Comparison of ENCODE assay signal across 10 cellular contexts in genomic region chr17:2394775-2395191, GRCh38. TPM values are rescaled to one million over a fixed set of nuclear protein-coding genes. Genes with fewer than 3 reads are reported as not detected.
DNase-seq lines count a peak whose midpoint lies in the region; ATAC-seq, FAIRE-seq and TF ChIP-seq lines count a peak whose summit lies in the region.
"Had no signal": no experiment of that assay in that cellular context is flagged by ENCODE, and none has a peak within 500 bp of the region (broad histone marks: within the 10 kb centered on the region; RNA-seq: fewer than 3 reads in every experiment).

No MANE protein-coding gene starts in this region.

- POLR2A ChIA-PET in MCF 10A (lab: Yijun Ruan, JAX), result interaction anchor here (5.2 kb wide), 1 partner anchor 11 kb away, joined by 77 read pairs; no protein-coding TSS in a partner anchor

- peak overlapping the region; percentile 71 for H3K4me3 Mint-ChIP-seq in MCF 10A (ENCODE audit: unreplicated experiment)
- peak overlapping the region; percentile 85 to 90 (median 87) for H3K4me3 Mint-ChIP-seq in nephron

- DNase-seq in MCF 10A (ENCODE audit: unreplicated experiment), result no peak
- DNase-seq in mammary epithelial cell, result no peak
- DNase-seq in dorsolateral prefrontal cortex, result no peak
- peak; percentile 54 for DNase-seq in ureter (ENCODE audit: low spot score)
- no peak for DNase-seq in BE2C
- DNase-seq in HTR-8/SVneo (ENCODE audit: insufficient read length, low spot score), result no peak
- DNase-seq: amygdala, NCI-H187 had no signal

- intact Hi-C loops in MCF 10A (cut with micrococcal nuclease) (no loop called here), mammary epithelial cell (cut with micrococcal nuclease) (no loop called here), dorsolateral prefrontal cortex (cut with DNase I) (loop anchor here (5.0 kb wide), 3 partner anchors 57 to 318 kb away; partner anchors contain the start of genes CLUH (in 2 of the 2), SGSM2 (in 2 of the 2), TSR1 (in 2 of the 2) and PAFAH1B1 (in 1 of the 2))

- H3K27ac ChIP-seq in mammary epithelial cell (ENCODE audit: insufficient read depth, low read depth, low read length) (no peak overlapping the region), dorsolateral prefrontal cortex (peak overlapping the region in 50 of 59 donors; percentile 29 to 100 (median 97))

- H3K4me3 ChIP-seq in mammary epithelial cell (replicated peaks in 1 of 3; ENCODE audit: insufficient read depth in 1 of 3, low read depth in 2 of 3, low read length in 3 of 3), result no peak overlapping the region
- H3K4me3 ChIP-seq in dorsolateral prefrontal cortex, result peak overlapping the region in 1 of 59 donors; percentile 84
- H3K4me3 ChIP-seq in BE2C (ENCODE audit: low read depth, low read length), result no peak overlapping the region

- no peak overlapping the region for H3K9ac ChIP-seq in mammary epithelial cell (ENCODE audit: insufficient read depth, low read length)

- peaks cover 70% of the 10 kb centered on the region for H3K79me2 ChIP-seq in mammary epithelial cell (ENCODE audit: insufficient read depth, low read length)

- in situ Hi-C loops in mammary epithelial cell (cut with MboI; ENCODE audit: low sequenced_read_pairs in 2 of 2), result no loop called here

- no peak overlapping the region for H3K27ac Mint-ChIP-seq in MCF 10A (ENCODE audit: low read depth, unreplicated experiment)
- peak overlapping the region; percentile 78 to 90 (median 89) for H3K27ac Mint-ChIP-seq in nephron

- 100% methylated on average over 3 of the region's 16 CpGs for WGBS in mammary epithelial cell (ENCODE audit: low coverage, missing lambda C conversion rate)

- H3K4me1 ChIP-seq in mammary epithelial cell (ENCODE audit: insufficient read depth, low read length) (peaks cover 61% of the 10 kb centered on the region), BE2C (peaks cover 21% of the 10 kb centered on the region)

- TF ChIP-seq CTCF in MCF 10A (IDR thresholded peaks at IDR 0.05; ENCODE audit: unreplicated experiment), result no peak
- TF ChIP-seq CTCF in mammary epithelial cell (conservative IDR thresholded peaks at IDR 0.05 in 1 of 2, IDR thresholded peaks at IDR 0.05 in 1 of 2; ENCODE audit: extremely low read depth in 1 of 2, insufficient read depth in 1 of 2, low read depth in 1 of 2, low read length in 2 of 2), result no peak
- no peak for TF ChIP-seq CTCF in dorsolateral prefrontal cortex (IDR thresholded peaks at IDR 0.05 in 54 of 56, conservative IDR thresholded peaks at IDR 0.05 in 2 of 56; ENCODE audit: low read depth in 1 of 56, partially characterized antibody in 56 of 56)
- TF ChIP-seq CTCF in nephron (IDR thresholded peaks at IDR 0.05; ENCODE audit: unreplicated experiment in 3 of 3), result no peak
- TF ChIP-seq CTCF in BE2C (IDR thresholded peaks at IDR 0.05; ENCODE audit: low read depth, low read length), result no peak

- peaks cover 31% of the 10 kb centered on the region for H3K4me1 Mint-ChIP-seq in MCF 10A (ENCODE audit: insufficient read depth, unreplicated experiment)
- H3K4me1 Mint-ChIP-seq in nephron, result peaks cover 64% of the 10 kb centered on the region

- dilution Hi-C loops in mammary epithelial cell (cut with HindIII; ENCODE audit: low sequenced_read_pairs), result no loop called here

- no peak for FAIRE-seq in HTR-8/SVneo (lab: Jason Lieb, UNC)

- no peaks in the 10 kb centered on the region for H3K27me3 Mint-ChIP-seq in MCF 10A (ENCODE audit: insufficient read depth, unreplicated experiment)
- no peaks in the 10 kb centered on the region for H3K27me3 Mint-ChIP-seq in nephron (ENCODE audit: low read depth)

- no peak overlapping the region for H3K4me2 ChIP-seq in mammary epithelial cell (ENCODE audit: insufficient read depth, low read depth, low read length)

- H3K9me3 ChIP-seq in mammary epithelial cell (replicated peaks; ENCODE audit: insufficient read depth, low read length) (no peaks in the 10 kb centered on the region), BE2C (no peaks in the 10 kb centered on the region)

- H4K20me1 ChIP-seq in mammary epithelial cell (ENCODE audit: insufficient read depth, low read length), result no peaks in the 10 kb centered on the region

- H3K27me3 ChIP-seq in mammary epithelial cell (ENCODE audit: insufficient read depth, low read length) (no peaks in the 10 kb centered on the region), dorsolateral prefrontal cortex (no peaks in the 10 kb centered on the region), BE2C (no peaks in the 10 kb centered on the region)

- H3K36me3 Mint-ChIP-seq in MCF 10A (ENCODE audit: insufficient read depth, unreplicated experiment) (peaks cover 13% of the 10 kb centered on the region), nephron (ENCODE audit: low read depth) (peaks cover 4% of the 10 kb centered on the region)

- CTCF ChIA-PET in MCF 10A (lab: Yijun Ruan, JAX), result no interaction called here
- CTCF ChIA-PET in mammary epithelial cell (lab: Charles Lee; ENCODE audit: low non-redundant PET), result no interaction called here

- H2AFZ ChIP-seq in mammary epithelial cell (ENCODE audit: low read depth, low read length), result no peak overlapping the region

- H3K9me3 Mint-ChIP-seq in MCF 10A (ENCODE audit: unreplicated experiment), result no peaks in the 10 kb centered on the region
- no peaks in the 10 kb centered on the region for H3K9me3 Mint-ChIP-seq in nephron

- no peak for ATAC-seq in GM19467 (IDR thresholded peaks at IDR 0.05; ENCODE audit: unreplicated experiment)

- H3K36me3 ChIP-seq in mammary epithelial cell (ENCODE audit: insufficient read depth, low read length) (no peaks in the 10 kb centered on the region), BE2C (peaks cover 6% of the 10 kb centered on the region)

- no TSS peak for BruUV-seq in MCF 10A (replicated peaks; lab: Mats Ljungman, UMichigan)
- BruUV-seq in mammary epithelial cell (replicated peaks; lab: Mats Ljungman, UMichigan), result no TSS peak

RNA-seq across cellular contexts. Expression of gene MNT, which starts 6.1 kb away (rescaled TPM):
- 25.5 and 32.5 TPM in 2 replicates for total RNA-seq in MCF 10A (2022)
- total RNA-seq in mammary epithelial cell, result 10 to 100 TPM in 1 of 2 donors, 1 to 10 TPM in 1; 5.5 to 32.3 TPM
- polyA plus RNA-seq in mammary epithelial cell, result 4.1 TPM
- 7.8 TPM for polyA minus RNA-seq in mammary epithelial cell
- 10 to 100 TPM; 32.2 to 70.3 (median 43.0) TPM for total RNA-seq in dorsolateral prefrontal cortex
- 47.4 TPM for total RNA-seq in ureter
- polyA plus RNA-seq in BE2C (2012; ENCODE audit: insufficient read depth, insufficient read length, low read depth), result 22.8 TPM

RNA-seq across cellular contexts. Expression of gene SGSM2, which starts 57.5 kb away (rescaled TPM):
- total RNA-seq in MCF 10A (2022), result 26.5 and 35.1 TPM in 2 replicates
- 10 to 100 TPM; 28.2 to 32.5 TPM for total RNA-seq in mammary epithelial cell
- 24.4 TPM for polyA plus RNA-seq in mammary epithelial cell
- 30.1 TPM for polyA minus RNA-seq in mammary epithelial cell
- total RNA-seq in dorsolateral prefrontal cortex, result 100 to 1,000 TPM in 115 of 120 experiments, 10 to 100 TPM in 5; 82.4 to 230 (median 136) TPM
- total RNA-seq in ureter, result 113 TPM
- polyA plus RNA-seq in BE2C (2012; ENCODE audit: insufficient read depth, insufficient read length, low read depth), result 53.6 TPM

RNA-seq across cellular contexts. Expression of gene TSR1, which starts 58.5 kb away (rescaled TPM):
- 44.3 and 61.5 TPM in 2 replicates for total RNA-seq in MCF 10A (2022)
- 10 to 100 TPM; 51.0 to 51.5 TPM for total RNA-seq in mammary epithelial cell
- polyA plus RNA-seq in mammary epithelial cell, result 15.9 TPM
- 23.9 TPM for polyA minus RNA-seq in mammary epithelial cell
- total RNA-seq in dorsolateral prefrontal cortex, result 10 to 100 TPM; 16.4 to 33.3 (median 23.0) TPM
- 36.9 TPM for total RNA-seq in ureter
- 64.6 TPM for polyA plus RNA-seq in BE2C (2012; ENCODE audit: insufficient read depth, insufficient read length, low read depth)

Comparison
In these comparisons a context has a peak if more than half of its experiments do, and no peak if none do; other contexts are left out.
1. intact Hi-C loops: an anchor here in dorsolateral prefrontal cortex (5.0 kb wide); none called in MCF 10A and mammary epithelial cell.